Comparison of ENCODE assay signal across 9 cellular contexts in the genomic region with DNA sequence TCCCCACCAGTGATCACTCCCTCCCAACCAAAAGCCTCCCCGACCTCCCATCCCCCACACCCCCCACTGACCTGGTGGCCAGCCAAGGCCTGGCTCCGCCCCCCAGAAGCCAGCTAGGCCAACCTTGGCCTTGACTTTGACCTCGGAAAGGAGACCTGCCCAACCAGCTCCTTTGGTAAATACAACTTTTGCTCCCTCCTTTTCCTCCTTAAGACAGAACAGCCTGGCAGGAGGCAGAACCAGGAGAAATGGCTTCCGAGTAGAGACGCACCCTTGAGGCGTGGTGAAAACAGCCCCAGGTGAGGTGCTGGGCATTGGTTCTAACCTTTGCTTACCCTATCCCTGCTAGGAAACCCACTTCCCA. TPM values are rescaled to one million over a fixed set of nuclear protein-coding genes. Genes with fewer than 3 reads are reported as not detected.
DNase-seq lines count a peak whose midpoint lies in the region; ATAC-seq, FAIRE-seq and TF ChIP-seq lines count a peak whose summit lies in the region.
"Had no signal": no experiment of that assay in that cellular context is flagged by ENCODE, and none has a peak within 500 bp of the region (broad histone marks: within the 10 kb centered on the region; RNA-seq: fewer than 3 reads in every experiment).

No MANE protein-coding gene starts in this region.

- CTCF ChIA-PET in WTC11 (lab: Charles Lee) (interaction anchor here (0.5 to 1.5 kb wide), 4 partner anchors 15 to 76 kb away, joined by 3 to 8 read pairs (median 4); no protein-coding TSS in a partner anchor), HepG2 (lab: Yijun Ruan, JAX; ENCODE audit: low intra/inter-chr PET ratio, low total read pairs) (no interaction called here)

- TF ChIP-seq RAD21 in Ishikawa (IDR thresholded peaks at IDR 0.05; ENCODE audit: low read depth) = no peak
- no peak for TF ChIP-seq RAD21 in HepG2 (CRISPR knock-in tag; IDR thresholded peaks at IDR 0.05)

- FAIRE-seq in HepG2 (lab: Jason Lieb, UNC) = no peak

- TF ChIP-seq POLR2A in HepG2 (IDR thresholded peaks at IDR 0.05; ENCODE audit: insufficient read depth in 1 of 2, low read depth in 2 of 2, low read length in 2 of 2) (no peak), stomach (IDR thresholded peaks at IDR 0.05) (no peak)

- no peaks in the 10 kb centered on the region for H3K9me3 ChIP-seq in HepG2 (ENCODE audit: low read length)
- H3K9me3 ChIP-seq in stomach = no peaks in the 10 kb centered on the region
- H3K9me3 ChIP-seq in SJCRH30 (replicated peaks) = no peaks in the 10 kb centered on the region

- no peak overlapping the region for H3K9ac ChIP-seq in HepG2 (ENCODE audit: insufficient read depth, low read depth, low read length)

- no TSS peak for BruUV-seq in HepG2 (replicated peaks; lab: Mats Ljungman, UMichigan)

- peaks cover 50% of the 10 kb centered on the region for H3K79me2 ChIP-seq in HepG2 (ENCODE audit: insufficient read depth, low read length)

- H3K27me3 Mint-ChIP-seq in WTC11 (ENCODE audit: low read depth) = no peaks in the 10 kb centered on the region

- no peaks in the 10 kb centered on the region for H3K27me3 ChIP-seq in HepG2 (ENCODE audit: control insufficient read depth in 1 of 2, insufficient read depth in 2 of 2, low read length in 2 of 2)
- H3K27me3 ChIP-seq in stomach = no peaks in the 10 kb centered on the region
- no peaks in the 10 kb centered on the region for H3K27me3 ChIP-seq in SJCRH30

- intact Hi-C loops in HepG2 (cut with micrococcal nuclease; ENCODE audit: unreplicated experiment) (no loop called here), stomach (cut with DNase I; ENCODE audit: low total_unique reads) (no loop called here)

- H3K4me3 ChIP-seq in HepG2 (replicated peaks in 1 of 3; ENCODE audit: insufficient read depth in 1 of 3, low read depth in 2 of 3, low read length in 3 of 3) (no peak overlapping the region), stomach (no peak overlapping the region), SJCRH30 (no peak overlapping the region)

- no peaks in the 10 kb centered on the region for H3K9me3 Mint-ChIP-seq in WTC11

- peaks cover 3% of the 10 kb centered on the region; the same call in 1 of the 2 replicates for H4K20me1 ChIP-seq in HepG2 (ENCODE audit: insufficient read depth, low read length)

- H3K4me1 Mint-ChIP-seq in WTC11 = peaks cover 38% of the 10 kb centered on the region

- H3K4me1 ChIP-seq in HepG2 (ENCODE audit: insufficient read depth, low read length) (peaks cover 59% of the 10 kb centered on the region), stomach (peaks cover 40 to 80% (median 61%) of the 10 kb centered on the region in 4 donors), SJCRH30 (peaks cover 21% of the 10 kb centered on the region)

- H3K36me3 Mint-ChIP-seq in WTC11 = no peaks in the 10 kb centered on the region

- H3K36me3 ChIP-seq in HepG2 (replicated peaks in 1 of 2; ENCODE audit: control insufficient read depth in 1 of 2, insufficient read depth in 2 of 2, low read length in 2 of 2) (peaks cover 11 to 16% of the 10 kb centered on the region in 2 experiments; a peak in 4 of 5 replicates), stomach (peaks cover 0 to 12% (median 3%) of the 10 kb centered on the region in 4 donors), SJCRH30 (no peaks in the 10 kb centered on the region)

- peak overlapping the region; percentile 5; the same call in 1 of the 2 replicates for H3K4me3 Mint-ChIP-seq in WTC11

- no peak for TF ChIP-seq CTCF in WTC11 (IDR thresholded peaks at IDR 0.05)
- no peak for TF ChIP-seq CTCF in HepG2 (CRISPR knock-in tag; IDR thresholded peaks at IDR 0.05)
- TF ChIP-seq CTCF in stomach (IDR thresholded peaks at IDR 0.05) = no peak

- H2AFZ ChIP-seq in HepG2 (ENCODE audit: low read length) = no peak overlapping the region

- TF ChIP-seq EP300 in Ishikawa (IDR thresholded peaks at IDR 0.05; ENCODE audit: borderline replicate concordance) (no peak), HepG2 (IDR thresholded peaks at IDR 0.05; ENCODE audit: low read depth in 2 of 2, low read length in 2 of 2) (no peak), HepG2 (CRISPR knock-in tag; IDR thresholded peaks at IDR 0.05; ENCODE audit: borderline replicate concordance) (no peak), stomach (IDR thresholded peaks at IDR 0.05) (no peak)

- 60% methylated on average over 6 of the region's 6 CpGs for WGBS in HepG2 (ENCODE audit: low lambda C conversion rate)
- 34 to 45% (median 40%) methylated on average over 6 of the region's 6 CpGs for WGBS in stomach, 5 donors

- DNase-seq in WTC11 (ENCODE audit: low spot score) = peak; percentile 82
- DNase-seq in HepG2 (ENCODE audit: low spot score) = no peak
- DNase-seq in stomach = peak; percentile 84
- DNase-seq in activated CD4-positive, CD25-positive, alpha-beta regulatory T cell (lab: John Stamatoyannopoulos, UW) = no peak
- no peak for DNase-seq in SJCRH30
- DNase-seq: erythroblast, NCI-H774 had no signal

- H3K27ac ChIP-seq in HepG2 (ENCODE audit: extremely low read length, insufficient read depth, low read length) (no peak overlapping the region), stomach (peak overlapping the region; percentile 85 to 91 (median 88)), SJCRH30 (no peak overlapping the region)

- in situ Hi-C loops in HepG2 (cut with HindIII; ENCODE audit: extremely low pct_ligation_motif_present, low pct_unique_long_range_greater_than_20kb) = no loop called here

- ATAC-seq in WTC11 (peak; percentile 73), HepG2 (no peak), SK-N-SH treated with all-trans-retinoic acid at 6 μM for 48 hours (no peak)

- POLR2A ChIA-PET in WTC11 (lab: Charles Lee) = interaction anchor here (0.6 to 0.8 kb wide), 3 partner anchors 9 to 91 kb away, joined by 3 to 5 read pairs (median 3); a partner anchor contains a TSS
- POLR2A ChIA-PET in HepG2 (lab: Yijun Ruan, JAX) = interaction anchor here (4.7 kb wide), 1 partner anchor 26 kb away, joined by 35 read pairs; a partner anchor contains a TSS

- peak overlapping the region; percentile 38; the same call in 1 of the 2 replicates for H3K27ac Mint-ChIP-seq in WTC11

- no peak overlapping the region for H3K4me2 ChIP-seq in HepG2 (ENCODE audit: low read depth, low read length)

TF ChIP-seq in Ishikawa, 13 proteins besides CTCF, POLR2A, EP300 and RAD21 (continues in another document):
- TF ChIP-seq CREB1 (IDR thresholded peaks at IDR 0.05; ENCODE audit: low read depth) (no peak), TEAD4 (IDR thresholded peaks at IDR 0.05) (no peak), EGR1 (IDR thresholded peaks at IDR 0.05) (no peak)

TF ChIP-seq in WTC11, 78 proteins besides CTCF, POLR2A, EP300 and RAD21 (continues in another document):
- TF ChIP-seq TCF7 (CRISPR knock-in tag; IDR thresholded peaks at IDR 0.05; ENCODE audit: low read depth) = no peak

TF ChIP-seq in HepG2, 621 proteins besides CTCF, POLR2A, EP300 and RAD21 (continues in another document):
- TF ChIP-seq RXRA (CRISPR knock-in tag; IDR thresholded peaks at IDR 0.05) (peak; percentile 34; the same call in 1 of the 2 replicates), SKI (IDR thresholded peaks at IDR 0.05; ENCODE audit: partially characterized antibody) (peak; percentile 15)

TF ChIP-seq in SK-N-SH treated with all-trans-retinoic acid at 6 μM for 48 hours, 23 proteins besides CTCF, POLR2A, EP300 and RAD21 (continues in another document):
- TF ChIP-seq, protein P1, sequence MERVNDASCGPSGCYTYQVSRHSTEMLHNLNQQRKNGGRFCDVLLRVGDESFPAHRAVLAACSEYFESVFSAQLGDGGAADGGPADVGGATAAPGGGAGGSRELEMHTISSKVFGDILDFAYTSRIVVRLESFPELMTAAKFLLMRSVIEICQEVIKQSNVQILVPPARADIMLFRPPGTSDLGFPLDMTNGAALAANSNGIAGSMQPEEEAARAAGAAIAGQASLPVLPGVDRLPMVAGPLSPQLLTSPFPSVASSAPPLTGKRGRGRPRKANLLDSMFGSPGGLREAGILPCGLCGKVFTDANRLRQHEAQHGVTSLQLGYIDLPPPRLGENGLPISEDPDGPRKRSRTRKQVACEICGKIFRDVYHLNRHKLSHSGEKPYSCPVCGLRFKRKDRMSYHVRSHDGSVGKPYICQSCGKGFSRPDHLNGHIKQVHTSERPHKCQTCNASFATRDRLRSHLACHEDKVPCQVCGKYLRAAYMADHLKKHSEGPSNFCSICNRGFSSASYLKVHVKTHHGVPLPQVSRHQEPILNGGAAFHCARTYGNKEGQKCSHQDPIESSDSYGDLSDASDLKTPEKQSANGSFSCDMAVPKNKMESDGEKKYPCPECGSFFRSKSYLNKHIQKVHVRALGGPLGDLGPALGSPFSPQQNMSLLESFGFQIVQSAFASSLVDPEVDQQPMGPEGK (CRISPR knock-in tag; IDR thresholded peaks at IDR 0.05; ENCODE audit: borderline replicate concordance) = no peak
- TF ChIP-seq PPARA (CRISPR knock-in tag; IDR thresholded peaks at IDR 0.05; ENCODE audit: borderline replicate concordance) (no peak), BACH2 (CRISPR knock-in tag; IDR thresholded peaks at IDR 0.05; ENCODE audit: borderline replicate concordance) (no peak), ESRRG (CRISPR knock-in tag; IDR thresholded peaks at IDR 0.05) (no peak)

RNA-seq across cellular contexts. Expression of a gene that starts 27.0 kb away (rescaled TPM):
- 13.0 to 16.2 TPM (median 15.3 TPM) in 3 replicates for total RNA-seq in WTC11 (2021)
- 13.1 and 17.5 TPM in 2 replicates for total RNA-seq in HepG2 (2016; rRNA removed; fragmentation: Illumina TruSeq; extraction: Trizol)
- total RNA-seq in HepG2 (2016; cell fraction: cytosol; rRNA removed; fragmentation: Illumina TruSeq; extraction: Trizol; ENCODE audit: low read depth) = 6.3 and 10.6 TPM in 2 replicates
- 11.5 and 15.9 TPM in 2 replicates for total RNA-seq in HepG2 (2016; cell fraction: insoluble cytoplasmic fraction; rRNA removed; fragmentation: Illumina TruSeq; extraction: Trizol)
- total RNA-seq in HepG2 (2016; cell fraction: membrane; rRNA removed; fragmentation: Illumina TruSeq; extraction: Trizol) = 7.6 and 8.4 TPM in 2 replicates
- 24.7 and 31.2 TPM in 2 replicates for total RNA-seq in HepG2 (2016; cell fraction: nucleus; rRNA removed; fragmentation: Illumina TruSeq; extraction: Trizol)
- 17.7 and 18.7 TPM in 2 replicates for polyA plus RNA-seq in HepG2 (2011; rRNA removed)
- 7.6 and 8.0 TPM in 2 replicates for polyA plus RNA-seq in HepG2 (2011; cell fraction: cytosol; rRNA removed)
- 54.1 and 60.4 TPM in 2 replicates for polyA plus RNA-seq in HepG2 (2011; cell fraction: nucleus; rRNA removed)
- 13.6 and 13.9 TPM in 2 replicates for polyA plus RNA-seq in HepG2 (2012)
- polyA plus RNA-seq in HepG2 (2016; cell fraction: cytosol; fragmentation: Illumina TruSeq; extraction: Trizol; ENCODE audit: low read depth) = 1.1 and 1.4 TPM in 2 replicates
- 15.2 and 18.7 TPM in 2 replicates for polyA plus RNA-seq in HepG2 (2016; cell fraction: insoluble cytoplasmic fraction; fragmentation: Illumina TruSeq; extraction: Trizol; ENCODE audit: low read depth)
- polyA plus RNA-seq in HepG2 (2016; cell fraction: membrane; fragmentation: Illumina TruSeq; extraction: Trizol; ENCODE audit: low read depth) = 3.2 and 3.9 TPM in 2 replicates
- 54.7 and 64.0 TPM in 2 replicates for polyA plus RNA-seq in HepG2 (2016; cell fraction: nucleus; fragmentation: Illumina TruSeq; extraction: Trizol; ENCODE audit: insufficient read depth, low read depth)
- polyA minus RNA-seq in HepG2 (2011; rRNA and poly(A)+ RNA removed; ENCODE audit: low replicate concordance) = 7.3 and 14.7 TPM in 2 replicates
- 3.6 and 7.4 TPM in 2 replicates for polyA minus RNA-seq in HepG2 (2011; cell fraction: cytosol; rRNA and poly(A)+ RNA removed)
- 35.8 and 42.5 TPM in 2 replicates for polyA minus RNA-seq in HepG2 (2011; cell fraction: nucleus; rRNA and poly(A)+ RNA removed)
- total RNA-seq in stomach = 10 to 100 TPM; 31.2 to 82.3 (median 69.2) TPM
- 10 to 100 TPM; 12.8 to 20.5 (median 18.0) TPM for polyA plus RNA-seq in stomach
- 0.03 TPM in 1 of 2 replicates, not detected in the other for total RNA-seq in SJCRH30 (2014; rRNA removed; shearing (Covaris generic))

Comparison
In these comparisons a context has a peak if more than half of its experiments do, and no peak if none do; other contexts are left out.
1. DNase-seq: peak in WTC11 (single experiment) and stomach (single experiment); none in HepG2 (single experiment), activated CD4-positive, CD25-positive, alpha-beta regulatory T cell (0 of 4) and SJCRH30 (0 of 2).
2. H3K27ac ChIP-seq: peak in stomach (5 of 5); none in HepG2 (single experiment) and SJCRH30 (single experiment).